In the genomic region with DNA sequence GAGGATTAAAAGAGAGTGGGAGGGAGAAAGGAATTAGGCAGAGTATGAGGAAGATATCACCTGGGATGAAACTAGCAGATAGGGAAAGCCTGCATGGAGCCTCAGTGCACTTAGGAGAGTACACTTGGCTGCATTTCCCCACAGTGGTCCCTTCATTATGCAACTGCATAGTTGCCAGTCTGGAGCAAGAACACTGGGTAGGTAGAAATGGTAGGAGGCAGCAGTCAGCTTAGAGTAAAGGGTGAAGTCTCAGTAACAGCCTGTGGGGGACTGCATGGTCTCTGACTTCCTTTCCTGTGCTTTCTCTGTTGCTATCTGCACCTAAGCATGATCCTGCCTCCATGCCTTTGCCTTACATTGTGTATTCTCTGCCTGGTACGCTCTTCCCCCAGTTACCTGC, we compare ENCODE assay signal across 9 cellular contexts. TPM values are rescaled to one million over a fixed set of nuclear protein-coding genes. Genes with fewer than 3 reads are reported as not detected.
DNase-seq lines count a peak whose midpoint lies in the region; ATAC-seq and TF ChIP-seq lines count a peak whose summit lies in the region.
"Had no signal": no experiment of that assay in that cellular context is flagged by ENCODE, and none has a peak within 500 bp of the region (broad histone marks: within the 10 kb centered on the region; RNA-seq: fewer than 3 reads in every experiment).

No MANE protein-coding gene starts in this region.

- peaks cover 83% of the 10 kb centered on the region for H3K4me1 Mint-ChIP-seq in CD4-positive, alpha-beta T cell (ENCODE audit: low read depth)
- H3K4me1 Mint-ChIP-seq in activated naive CD8-positive, alpha-beta T cell treated with anti-CD3 and anti-CD28 coated beads for 36 hours: peaks cover 68% of the 10 kb centered on the region

- H3K4me1 ChIP-seq in testis: no peaks in the 10 kb centered on the region
- peaks cover 0 to 29% (median 2%) of the 10 kb centered on the region in 4 donors for H3K4me1 ChIP-seq in sigmoid colon

- H3K36me3 ChIP-seq in testis (ENCODE audit: low read depth, missing control alignments) (no peaks in the 10 kb centered on the region), sigmoid colon (no peaks in the 10 kb centered on the region)

- intact Hi-C loops in CD4-positive, alpha-beta T cell (cut with DNase I, micrococcal nuclease): no loop called here
- intact Hi-C loops in testis (cut with DNase I; ENCODE audit: low total_unique reads): no loop called here
- intact Hi-C loops in sigmoid colon (cut with DNase I): no loop called here

- POLR2A ChIA-PET in CD4-positive, alpha-beta T cell (lab: Charles Lee): interaction anchor here (1.7 kb wide), 1 partner anchor 43 kb away, joined by 5 read pairs; no protein-coding TSS in a partner anchor

- no peak for TF ChIP-seq CTCF in CD4-positive, alpha-beta T cell (IDR thresholded peaks at IDR 0.05)
- TF ChIP-seq CTCF in testis (IDR thresholded peaks at IDR 0.05) (no peak), sigmoid colon (IDR thresholded peaks at IDR 0.05) (no peak)

- no peaks in the 10 kb centered on the region for H3K27me3 Mint-ChIP-seq in CD4-positive, alpha-beta T cell
- H3K27me3 Mint-ChIP-seq in activated naive CD8-positive, alpha-beta T cell treated with anti-CD3 and anti-CD28 coated beads for 36 hours: no peaks in the 10 kb centered on the region

- no peaks in the 10 kb centered on the region for H3K27me3 ChIP-seq in CD4-positive, alpha-beta T cell (ENCODE audit: control insufficient read depth, insufficient read depth, low read length)
- H3K27me3 ChIP-seq in testis (no peaks in the 10 kb centered on the region), sigmoid colon (no peaks in the 10 kb centered on the region)

- H3K9me3 ChIP-seq in CD4-positive, alpha-beta T cell (ENCODE audit: control insufficient read depth, low read length): no peaks in the 10 kb centered on the region
- H3K9me3 ChIP-seq in testis (no peaks in the 10 kb centered on the region), sigmoid colon (no peaks in the 10 kb centered on the region)

- peak overlapping the region; percentile 1 for H3K27ac Mint-ChIP-seq in CD4-positive, alpha-beta T cell
- H3K27ac Mint-ChIP-seq in activated naive CD8-positive, alpha-beta T cell treated with anti-CD3 and anti-CD28 coated beads for 36 hours: peak overlapping the region; percentile 30

- H3K4me3 Mint-ChIP-seq in CD4-positive, alpha-beta T cell: no peak overlapping the region
- no peak overlapping the region for H3K4me3 Mint-ChIP-seq in activated naive CD8-positive, alpha-beta T cell treated with anti-CD3 and anti-CD28 coated beads for 36 hours

- no peak for TF ChIP-seq POLR2A in testis (IDR thresholded peaks at IDR 0.05)
- no peak for TF ChIP-seq POLR2A in sigmoid colon (IDR thresholded peaks at IDR 0.05)

- H3K36me3 Mint-ChIP-seq in CD4-positive, alpha-beta T cell (ENCODE audit: low read depth): no peaks in the 10 kb centered on the region
- H3K36me3 Mint-ChIP-seq in activated naive CD8-positive, alpha-beta T cell treated with anti-CD3 and anti-CD28 coated beads for 36 hours: peaks cover 10% of the 10 kb centered on the region

- WGBS in testis, 2 donors: 0% methylated on average over 1 of the region's 1 CpG
- WGBS in sigmoid colon, 2 donors: 0% methylated on average over 1 of the region's 1 CpG

- no peaks in the 10 kb centered on the region for H3K9me3 Mint-ChIP-seq in CD4-positive, alpha-beta T cell
- H3K9me3 Mint-ChIP-seq in activated naive CD8-positive, alpha-beta T cell treated with anti-CD3 and anti-CD28 coated beads for 36 hours: no peaks in the 10 kb centered on the region

- CTCF ChIA-PET in CD4-positive, alpha-beta T cell (lab: Charles Lee): interaction anchor here (1.0 kb wide), 1 partner anchor 17 kb away, joined by 3 read pairs; no protein-coding TSS in a partner anchor

- H3K27ac ChIP-seq in CD4-positive, alpha-beta T cell (ENCODE audit: low read depth, low read length): no peak overlapping the region
- no peak overlapping the region for H3K27ac ChIP-seq in testis
- H3K27ac ChIP-seq in sigmoid colon: no peak overlapping the region
- H3K27ac ChIP-seq: GM23248 had no signal

- no peak for TF ChIP-seq EP300 in sigmoid colon (IDR thresholded peaks at IDR 0.05)

- peak; percentile 53 for ATAC-seq in CD4-positive, alpha-beta T cell (ENCODE audit: poor library complexity)
- ATAC-seq in GM18519 (IDR thresholded peaks at IDR 0.05; ENCODE audit: low FRiP score, unreplicated experiment) (peak; percentile 44), HG03066 (IDR thresholded peaks at IDR 0.05; ENCODE audit: low read depth, unreplicated experiment) (peak; percentile 49)

- H3K4me3 ChIP-seq in testis: no peak overlapping the region
- H3K4me3 ChIP-seq in sigmoid colon: no peak overlapping the region
- H3K4me3 ChIP-seq: GM23248 had no signal

- DNase-seq in CD4-positive, alpha-beta T cell: no peak
- DNase-seq in activated naive CD8-positive, alpha-beta T cell treated with anti-CD3 and anti-CD28 coated beads for 36 hours: no peak
- DNase-seq in testis (no peak), sigmoid colon (no peak), SHP77 treated with DMSO at 0.1 percent for 48 hours (lab: John Stamatoyannopoulos, UW) (no peak), DMS114 treated with DMSO at 0.1 percent for 48 hours (lab: John Stamatoyannopoulos, UW; ENCODE audit: unreplicated experiment) (no peak)
- DNase-seq: GM23248 had no signal

RNA-seq across cellular contexts. Expression of a gene that starts 14.0 kb away (rescaled TPM):
- total RNA-seq in CD4-positive, alpha-beta T cell: 10 to 100 TPM; 57.7 to 58.4 TPM
- total RNA-seq in activated naive CD8-positive, alpha-beta T cell treated with anti-CD3 and anti-CD28 coated beads for 36 hours: 10 to 100 TPM; 41.2 to 44.1 TPM
- 10 to 100 TPM; 36.8 to 50.2 TPM for total RNA-seq in testis
- 68.9 TPM for polyA plus RNA-seq in testis (ENCODE audit: insufficient read depth, low read depth, low replicate concordance)
- 10 to 100 TPM; 48.7 to 60.3 (median 49.2) TPM for total RNA-seq in sigmoid colon
- polyA plus RNA-seq in sigmoid colon: 10 to 100 TPM; 38.9 to 78.7 (median 78.6) TPM
